Comparison of ENCODE assay signal across 25 cellular contexts in genomic region chr12:102026728-102027127, GRCh38. TPM values are rescaled to one million over a fixed set of nuclear protein-coding genes. Genes with fewer than 3 reads are reported as not detected.
DNase-seq lines count a peak whose midpoint lies in the region; ATAC-seq, FAIRE-seq and TF ChIP-seq lines count a peak whose summit lies in the region.
"Had no signal": no experiment of that assay in that cellular context is flagged by ENCODE, and none has a peak within 500 bp of the region (broad histone marks: within the 10 kb centered on the region; RNA-seq: fewer than 3 reads in every experiment).

No MANE protein-coding gene starts in this region.

- H4K20me1 ChIP-seq in Loucy (ENCODE audit: insufficient read depth, low read length, poor library complexity, severe bottlenecking) (no peaks in the 10 kb centered on the region), K562 (replicated peaks; ENCODE audit: control insufficient read depth, insufficient read depth, low read length) (no peaks in the 10 kb centered on the region)

- H3K4me3 ChIP-seq in Loucy (ENCODE audit: low read length, poor library complexity, severe bottlenecking) (no peak overlapping the region), K562 (no peak overlapping the region), mesendoderm (ENCODE audit: low read length) (no peak overlapping the region)
- H3K4me3 ChIP-seq: esophagus squamous epithelium, gastroesophageal sphincter, lower lobe of right lung, SJCRH30, stomach, tibial nerve had no signal

- H3K27ac ChIP-seq in K562 (ENCODE audit: extremely low read depth, low read depth, low read length), result no peak overlapping the region
- no peak overlapping the region for H3K27ac ChIP-seq in mesendoderm (ENCODE audit: low read depth, low read length)
- H3K27ac ChIP-seq: esophagus squamous epithelium, lower lobe of right lung, SJCRH30, stomach, tibial nerve had no signal

- CTCF ChIA-PET in K562 (lab: Yijun Ruan, JAX; ENCODE audit: low intra/inter-chr PET ratio), result no interaction called here

- H3K36me3 ChIP-seq in Loucy (ENCODE audit: insufficient read depth, low read length) (no peaks in the 10 kb centered on the region; the same call in 1 of the 2 replicates), K562 (ENCODE audit: control insufficient read depth, insufficient read depth, low read length) (no peaks in the 10 kb centered on the region; the same call in 2 of the 3 replicates), mesendoderm (ENCODE audit: control insufficient read depth, insufficient read depth, low read length) (no peaks in the 10 kb centered on the region)
- H3K36me3 ChIP-seq: SJCRH30 had no signal

- no peak overlapping the region for H3K4me2 ChIP-seq in Loucy (ENCODE audit: low read depth, low read length, poor library complexity, severe bottlenecking)
- H3K4me2 ChIP-seq in K562 (ENCODE audit: insufficient read depth, low read length), result no peak overlapping the region
- H3K4me2 ChIP-seq in mesendoderm (ENCODE audit: low read length), result no peak overlapping the region

- H3K9me1 ChIP-seq in K562 (ENCODE audit: control insufficient read depth, insufficient read depth, low read length), result no peaks in the 10 kb centered on the region

- H3K4me1 ChIP-seq in Loucy (ENCODE audit: insufficient read depth, low read length, poor library complexity, severe bottlenecking), result no peaks in the 10 kb centered on the region
- H3K4me1 ChIP-seq in K562 (replicated peaks in 1 of 2; ENCODE audit: control insufficient read depth in 2 of 2, insufficient read depth in 2 of 2, low read length in 2 of 2), result no peaks in the 10 kb centered on the region
- H3K4me1 ChIP-seq in mesendoderm (ENCODE audit: control insufficient read depth, low read depth, low read length), result no peaks in the 10 kb centered on the region
- H3K4me1 ChIP-seq: lower lobe of right lung, SJCRH30 had no signal

- H2BK15ac ChIP-seq in mesendoderm (replicated peaks; ENCODE audit: low read depth), result no peak overlapping the region

- intact Hi-C loops in K562 (cut with micrococcal nuclease), result no loop called here
- intact Hi-C loops in Right ventricle myocardium superior (cut with DNase I), result no loop called here

- H3K9ac ChIP-seq in Loucy (ENCODE audit: low read depth, low read length, poor library complexity, severe bottlenecking) (no peak overlapping the region), K562 (ENCODE audit: insufficient read depth in 1 of 2, low read depth in 2 of 2, low read length in 2 of 2) (no peak overlapping the region), mesendoderm (ENCODE audit: low read length) (no peak overlapping the region)

- peak in 1 of 4 experiments; percentile 11 for DNase-seq in K562 (ENCODE audit: extremely low read depth in 1 of 4, low spot score in 3 of 4)
- peak; percentile 33 for DNase-seq in mesendoderm
- DNase-seq in NCI-H524 treated with DMSO at 0.1 percent for 48 hours (lab: John Stamatoyannopoulos, UW), result no peak
- DNase-seq in DMS53 (lab: John Stamatoyannopoulos, UW), result no peak
- DNase-seq in Right ventricle myocardium superior, result no peak
- DNase-seq: activated CD4-positive, CD25-positive, alpha-beta regulatory T cell treated with anti-CD3 and anti-CD28 coated beads, Interleukin-2, amount 50 U/mL, for 72 hours; activated gamma-delta T cell treated with Interleukin-2 at 50 U/mL for 16 hours; activated T-cell treated with anti-CD3 and anti-CD28 coated beads, Interleukin-2, amount 50 U/mL, for 1 hour; effector CD8-positive, alpha-beta T cell; esophagus squamous epithelium; IMR-90; kidney; lower lobe of right lung; NCI-H1417; NCI-H2081; NCI-H345; nephron progenitor cell; SJCRH30; stomach; T-helper 1 cell had no signal

- no peak overlapping the region for H2BK120ac ChIP-seq in mesendoderm (ENCODE audit: low read depth, low read length)

- no peak overlapping the region for H3K56ac ChIP-seq in mesendoderm (ENCODE audit: low read length)

- H3K9me2 ChIP-seq in Loucy (replicated peaks; ENCODE audit: low read depth, low read length), result no peaks in the 10 kb centered on the region

- POLR2A ChIA-PET in K562 (lab: Yijun Ruan, JAX), result interaction anchor here (0.9 kb wide), 1 partner anchor 1748 kb away, joined by 3 read pairs; no protein-coding TSS in a partner anchor

- no peak overlapping the region for H4K5ac ChIP-seq in mesendoderm (ENCODE audit: low read length)

- H4K8ac ChIP-seq in mesendoderm (ENCODE audit: low read depth, low read length), result no peak overlapping the region

- no peaks in the 10 kb centered on the region for H3K79me2 ChIP-seq in Loucy (ENCODE audit: insufficient read depth, low read length)
- no peaks in the 10 kb centered on the region for H3K79me2 ChIP-seq in K562 (ENCODE audit: control insufficient read depth, insufficient read depth, low read length)
- H3K79me2 ChIP-seq in mesendoderm (ENCODE audit: control insufficient read depth, insufficient read depth, low read length), result no peaks in the 10 kb centered on the region

- no peak for TF ChIP-seq EP300 in K562 (IDR thresholded peaks at IDR 0.05; ENCODE audit: low read length)

- peak; percentile 82 for ATAC-seq in K562
- ATAC-seq in Right ventricle myocardium superior (ENCODE audit: poor library complexity), result no peak
- ATAC-seq: gastroesophageal sphincter, lower lobe of right lung had no signal

- TF ChIP-seq CTCF in GM12873 (IDR thresholded peaks at IDR 0.05; ENCODE audit: insufficient read depth, low read depth, low read length, missing control alignments) (peak; percentile 25), Loucy (conservative IDR thresholded peaks at IDR 0.05; ENCODE audit: low read length) (peak; percentile 30; the same call in 1 of the 2 replicates), K562 (IDR thresholded peaks at IDR 0.05 in 2 of 3, conservative IDR thresholded peaks at IDR 0.05 in 1 of 3; ENCODE audit: insufficient read depth in 2 of 3, low read depth in 1 of 3, low read length in 3 of 3) (no peak; a peak in 1 of 6 replicates)

- H3F3A ChIP-seq in Loucy (ENCODE audit: low read depth), result no peaks in the 10 kb centered on the region

- no peak for TF ChIP-seq POLR2A in K562 (conservative IDR thresholded peaks at IDR 0.05)

- no peak overlapping the region for H3K4ac ChIP-seq in mesendoderm (ENCODE audit: low read depth, low read length)

- no TSS peak for BruUV-seq in K562 (replicated peaks; lab: Mats Ljungman, UMichigan)

- H3K27me3 ChIP-seq in Loucy (ENCODE audit: insufficient read depth, low read length, poor library complexity, severe bottlenecking) (no peaks in the 10 kb centered on the region), K562 (ENCODE audit: control insufficient read depth in 2 of 2, insufficient read depth in 2 of 2, low read length in 2 of 2) (no peaks in the 10 kb centered on the region), mesendoderm (ENCODE audit: insufficient read depth, low read length, poor library complexity) (no peaks in the 10 kb centered on the region)
- H3K27me3 ChIP-seq: esophagus squamous epithelium, gastroesophageal sphincter, SJCRH30, stomach, tibial nerve had no signal

- in situ Hi-C loops in K562 (cut with MboI), result no loop called here

- FAIRE-seq in K562 (lab: Jason Lieb, UNC), result no peak
- FAIRE-seq: kidney, RCC 7860 had no signal

- H3K9me3 ChIP-seq in Loucy (ENCODE audit: insufficient read depth, low read depth, low read length) (no peaks in the 10 kb centered on the region), K562 (replicated peaks; ENCODE audit: control insufficient read depth, insufficient read depth, low read depth, low read length) (no peaks in the 10 kb centered on the region)
- H3K9me3 ChIP-seq: esophagus squamous epithelium, gastroesophageal sphincter, lower lobe of right lung, SJCRH30, stomach, tibial nerve had no signal

- H3K79me1 ChIP-seq in mesendoderm (ENCODE audit: low read length), result no peaks in the 10 kb centered on the region

- no peak overlapping the region for H2AFZ ChIP-seq in Loucy (ENCODE audit: low read length)
- no peak overlapping the region for H2AFZ ChIP-seq in K562 (ENCODE audit: low read depth, low read length)

- no peak overlapping the region for H2BK5ac ChIP-seq in mesendoderm (ENCODE audit: low read length)

- no peak overlapping the region for H3K23ac ChIP-seq in mesendoderm (ENCODE audit: low read length)

- no peak overlapping the region for H3K18ac ChIP-seq in mesendoderm (ENCODE audit: low read length)

- 15% methylated on average over 1 of the region's 1 CpG for WGBS in K562 (ENCODE audit: insufficient coverage, low coverage, missing lambda C conversion rate)
- WGBS in mesendoderm (ENCODE audit: extremely low coverage, insufficient coverage, low lambda C conversion rate), result no CpG with 5 or more reads among the region's 1 CpG

- H2AK5ac ChIP-seq in mesendoderm (ENCODE audit: low read length), result no peak overlapping the region

- TF ChIP-seq RAD21 in K562 (CRISPR knock-in tag; conservative IDR thresholded peaks at IDR 0.05 in 1 of 2, IDR thresholded peaks at IDR 0.05 in 1 of 2), result no peak

TF ChIP-seq in K562, 482 proteins besides CTCF, POLR2A, EP300 and RAD21:
- TF ChIP-seq ZBTB7A (IDR thresholded peaks at IDR 0.05; ENCODE audit: borderline replicate concordance, control insufficient read depth, low read depth, low read length) (peak; percentile 62), SMARCA4 (IDR thresholded peaks at IDR 0.05) (no peak)

RNA-seq across cellular contexts. Expression of gene WASHC3, which starts 35.1 kb away (rescaled TPM):
- 5.7 and 16.7 TPM in 2 replicates for total RNA-seq in K562 (2011; cell fraction: chromatin; rRNA removed; ENCODE audit: low replicate concordance)
- 5.0 and 6.8 TPM in 2 replicates for total RNA-seq in K562 (2011; cell fraction: nucleolus; rRNA removed)
- 4.5 and 9.2 TPM in 2 replicates for total RNA-seq in K562 (2011; cell fraction: nucleoplasm; rRNA removed)
- 19.7 and 22.9 TPM in 2 replicates for total RNA-seq in K562 (2014; rRNA removed)
- total RNA-seq in K562 (2014; rRNA removed; fragmentation: Illumina TruSeq; extraction: Trizol), result 27.5 and 33.4 TPM in 2 replicates
- total RNA-seq in K562 (2015; rRNA removed; fragmentation: Illumina TruSeq; extraction: Trizol), result 32.1 and 35.1 TPM in 2 replicates
- total RNA-seq in K562 (2021), result 14.1 and 14.3 TPM in 2 replicates
- 43.5 and 52.9 TPM in 2 replicates for polyA plus RNA-seq in K562 (2011; rRNA removed)
- polyA plus RNA-seq in K562 (2011; cell fraction: cytosol; rRNA removed), result 18.9 and 23.4 TPM in 2 replicates
- 12.5 and 15.6 TPM in 2 replicates for polyA plus RNA-seq in K562 (2011; cell fraction: nucleus; rRNA removed)
- polyA plus RNA-seq in K562 (2012), result 26.8 and 34.3 TPM in 2 replicates
- polyA plus RNA-seq in K562 (2014; fragmentation: Illumina TruSeq; extraction: Trizol), result 49.3 and 54.4 TPM in 2 replicates
- 10 to 100 TPM; 67.9 to 74.9 TPM for polyA plus RNA-seq in K562 (2014; fragmentation: Nextera tagmentation; extraction: Ambion mirVana)
- 28.3 and 33.8 TPM in 2 replicates for polyA plus RNA-seq in K562 (2014; rRNA removed)
- polyA minus RNA-seq in K562 (2011; rRNA and poly(A)+ RNA removed), result 23.2 and 27.8 TPM in 2 replicates
- polyA minus RNA-seq in K562 (2011; cell fraction: cytosol; rRNA and poly(A)+ RNA removed), result 14.1 and 14.6 TPM in 2 replicates
- polyA minus RNA-seq in K562 (2011; cell fraction: nucleus; rRNA and poly(A)+ RNA removed), result 7.1 and 15.3 TPM in 2 replicates
- 10.0 TPM for polyA plus RNA-seq in mesendoderm (2013, experiment 1 of 2)
- polyA plus RNA-seq in mesendoderm (2013, experiment 2 of 2), result 10.0 TPM
- 31.9 TPM for total RNA-seq in Right ventricle myocardium superior

Comparison
In these comparisons a context has a peak if more than half of its experiments do, and no peak if none do; other contexts are left out.
1. CTCF ChIP-seq: peak in GM12873 (single experiment) and Loucy (single experiment); none in K562 (0 of 3).